In the genomic region with DNA sequence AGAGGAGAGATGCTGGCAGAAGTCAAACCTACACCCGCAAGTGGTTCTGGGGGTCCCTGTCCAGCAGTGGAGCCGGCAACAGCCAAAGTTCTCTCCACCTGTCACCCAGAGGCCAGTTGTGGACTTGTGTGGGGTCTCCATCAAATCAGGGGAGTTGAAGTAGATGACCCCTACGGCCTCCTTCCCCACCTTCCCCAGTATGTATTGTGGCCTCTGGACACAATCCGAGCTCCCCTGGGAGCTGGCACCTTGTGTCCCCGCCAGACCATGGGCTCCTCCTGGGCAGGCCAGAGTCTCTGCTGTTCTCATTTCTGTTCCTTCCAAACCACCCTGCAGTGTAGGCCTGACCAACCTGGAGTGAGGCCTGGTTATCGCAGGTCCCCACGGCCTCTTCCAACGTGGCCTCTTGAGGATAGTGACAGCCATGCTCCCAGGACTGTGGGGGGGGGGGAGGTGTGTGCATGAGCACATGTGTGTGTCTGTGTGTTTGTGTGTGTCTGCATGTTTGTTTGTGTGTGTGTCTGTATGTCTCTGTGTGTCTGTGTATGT, we compare ENCODE assay signal across 16 cellular contexts.
DNase-seq lines count a peak whose midpoint lies in the region; ATAC-seq and TF ChIP-seq lines count a peak whose summit lies in the region.
"Had no signal": no experiment of that assay in that cellular context is flagged by ENCODE, and none has a peak within 500 bp of the region (broad histone marks: within the 10 kb centered on the region; RNA-seq: fewer than 3 reads in every experiment).

No MANE protein-coding gene starts in this region.

- no peaks in the 10 kb centered on the region for H3K27me3 Mint-ChIP-seq in osteocyte (ENCODE audit: unreplicated experiment)

- TF ChIP-seq POLR2A in stomach (IDR thresholded peaks at IDR 0.05) (no peak), uterus (IDR thresholded peaks at IDR 0.05) (no peak)

- 84 to 92% (median 86%) methylated on average over 8 of the region's 8 CpGs for WGBS in stomach, 5 donors

- H3K4me1 Mint-ChIP-seq in osteocyte (ENCODE audit: unreplicated experiment): no peaks in the 10 kb centered on the region
- H3K4me1 Mint-ChIP-seq: CD14-positive monocyte had no signal

- no peak for TF ChIP-seq EP300 in stomach (IDR thresholded peaks at IDR 0.05)

- H3K4me3 ChIP-seq in RWPE2 (ENCODE audit: severe bottlenecking): no peak overlapping the region
- no peak overlapping the region for H3K4me3 ChIP-seq in stomach
- no peak overlapping the region for H3K4me3 ChIP-seq in uterus
- H3K4me3 ChIP-seq: A549 had no signal

- CTCF ChIA-PET in HEK293T (lab: Yijun Ruan, JAX): no interaction called here

- H3K27ac ChIP-seq in RWPE2 (ENCODE audit: poor library complexity, severe bottlenecking): no peak overlapping the region
- no peak overlapping the region for H3K27ac ChIP-seq in stomach
- H3K27ac ChIP-seq in uterus: no peak overlapping the region
- H3K27ac ChIP-seq: A549 had no signal

- no peaks in the 10 kb centered on the region for H3K36me3 ChIP-seq in RWPE2 (ENCODE audit: low read depth)
- H3K36me3 ChIP-seq in stomach: no peaks in the 10 kb centered on the region
- H3K36me3 ChIP-seq in uterus: no peaks in the 10 kb centered on the region

- DNase-seq in HEK293T (ENCODE audit: extremely low spot score) (no peak), RWPE2 (ENCODE audit: low spot score) (peak; percentile 27), osteocyte (ENCODE audit: extremely low spot score, unreplicated experiment) (peak; percentile 65), stomach (peak; percentile 18), GM13976 (ENCODE audit: low spot score) (no peak), NCI-H1092 (lab: John Stamatoyannopoulos, UW) (no peak), uterus (no peak)
- DNase-seq: CD8-positive, alpha-beta T cell; COR-L47; DMS153; DMS79 treated with DMSO at 0.1 percent for 48 hours; EL had no signal

- POLR2A ChIA-PET in HEK293T (lab: Yijun Ruan, JAX): no interaction called here

- TF ChIP-seq CTCF in RWPE2 (IDR thresholded peaks at IDR 0.05; ENCODE audit: poor library complexity, severe bottlenecking): no peak
- no peak for TF ChIP-seq CTCF in osteocyte (IDR thresholded peaks at IDR 0.05)
- TF ChIP-seq CTCF in stomach (IDR thresholded peaks at IDR 0.05): no peak
- no peak for TF ChIP-seq CTCF in GM13976 (IDR thresholded peaks at IDR 0.05; ENCODE audit: borderline replicate concordance, control extremely low read depth, extremely low read depth, insufficient read depth, missing control alignments)
- TF ChIP-seq CTCF in uterus (IDR thresholded peaks at IDR 0.05): no peak

- H3K4me3 Mint-ChIP-seq in osteocyte (ENCODE audit: unreplicated experiment): no peak overlapping the region
- H3K4me3 Mint-ChIP-seq: CD14-positive monocyte; CD8-positive, alpha-beta T cell had no signal

- H3K9me3 ChIP-seq in RWPE2 (ENCODE audit: severe bottlenecking): no peaks in the 10 kb centered on the region
- H3K9me3 ChIP-seq in stomach: peaks cover 14 to 24% (median 21%) of the 10 kb centered on the region in 4 donors
- H3K9me3 ChIP-seq in uterus: no peaks in the 10 kb centered on the region
- H3K9me3 ChIP-seq: A549 had no signal

- ATAC-seq in RWPE2 (ENCODE audit: low read depth): no peak; the same call in 2 of the 3 replicates
- ATAC-seq in GM21528 (IDR thresholded peaks at IDR 0.05; ENCODE audit: low FRiP score, unreplicated experiment): no peak
- ATAC-seq: A549; CD8-positive, alpha-beta T cell; HCT116 had no signal

- H3K4me1 ChIP-seq in RWPE2 (ENCODE audit: insufficient read depth, poor library complexity, severe bottlenecking) (no peaks in the 10 kb centered on the region), stomach (no peaks in the 10 kb centered on the region), uterus (no peaks in the 10 kb centered on the region)
- H3K4me1 ChIP-seq: A549 had no signal

- H3K36me3 Mint-ChIP-seq in osteocyte (ENCODE audit: unreplicated experiment): no peaks in the 10 kb centered on the region
- H3K36me3 Mint-ChIP-seq: CD14-positive monocyte had no signal

- H3K27me3 ChIP-seq in RWPE2 (ENCODE audit: insufficient read depth, poor library complexity, severe bottlenecking) (no peaks in the 10 kb centered on the region), stomach (peaks cover 0 to 5% (median 0%) of the 10 kb centered on the region in 3 donors), uterus (no peaks in the 10 kb centered on the region)

- no peak overlapping the region for H3K27ac Mint-ChIP-seq in osteocyte (ENCODE audit: unreplicated experiment)
- H3K27ac Mint-ChIP-seq: CD8-positive, alpha-beta T cell had no signal

- intact Hi-C loops in stomach (cut with DNase I; ENCODE audit: low total_unique reads) (no loop called here), uterus (cut with DNase I; ENCODE audit: low total_unique reads) (no loop called here)

- peaks cover 7% of the 10 kb centered on the region for H3K9me3 Mint-ChIP-seq in osteocyte (ENCODE audit: unreplicated experiment)

- in situ Hi-C loops in GM13976 (cut with MboI; ENCODE audit: low sequenced_read_pairs, unreplicated experiment): no loop called here

TF ChIP-seq in HEK293T, 16 proteins besides CTCF, POLR2A, EP300 and RAD21:
- TF ChIP-seq TARDBP (IDR thresholded peaks at IDR 0.05) (peak; percentile 40; the same call in 1 of the 2 replicates), L3MBTL2 (conservative IDR thresholded peaks at IDR 0.05) (no peak)

Comparison
In these comparisons a context has a peak if more than half of its experiments do, and no peak if none do; other contexts are left out.
1. DNase-seq: peak in RWPE2 (single experiment), osteocyte (single experiment) and stomach (single experiment); none in HEK293T (single experiment), GM13976 (single experiment), NCI-H1092 (single experiment) and uterus (0 of 2).